1 cellular context compared by ENCODE assay signal in genomic region chr1:161021168-161021958, GRCh38.
TF ChIP-seq lines count a peak whose summit lies in the region.

No MANE protein-coding gene starts in this region.

TF ChIP-seq in HepG2, 621 proteins besides CTCF, POLR2A, EP300 and RAD21 (continued from another document and continues in another):
- no peak; the same call in 1 of the 2 replicates for TF ChIP-seq ZFP91 (CRISPR knock-in tag; IDR thresholded peaks at IDR 0.05; ENCODE audit: borderline replicate concordance)
- 0 out of 2 replicates have a peak, but pooled peaks have one; percentile 21 for TF ChIP-seq ZNF749 (CRISPR knock-in tag; IDR thresholded peaks at IDR 0.05; ENCODE audit: borderline replicate concordance)
- no peak for TF ChIP-seq MXD1 (CRISPR knock-in tag; IDR thresholded peaks at IDR 0.05)
- TF ChIP-seq CREBL2 (CRISPR knock-in tag; IDR thresholded peaks at IDR 0.05; ENCODE audit: borderline replicate concordance) = no peak
- TF ChIP-seq ZNF235 (CRISPR knock-in tag; IDR thresholded peaks at IDR 0.05; ENCODE audit: borderline replicate concordance) = no peak
- no peak for TF ChIP-seq FOXP1 (IDR thresholded peaks at IDR 0.05)
- no peak for TF ChIP-seq FOXP1 (CRISPR knock-in tag; IDR thresholded peaks at IDR 0.05)
- TF ChIP-seq ATF7-NPFF (CRISPR knock-in tag; IDR thresholded peaks at IDR 0.05; ENCODE audit: low read depth) = no peak
- TF ChIP-seq ZBTB33 (CRISPR knock-in tag; IDR thresholded peaks at IDR 0.05) = no peak
- TF ChIP-seq HINFP (CRISPR knock-in tag; IDR thresholded peaks at IDR 0.05; ENCODE audit: low read depth) = no peak
- TF ChIP-seq HMGXB4 (CRISPR knock-in tag; IDR thresholded peaks at IDR 0.05; ENCODE audit: borderline replicate concordance in 1 of 2, low read depth in 1 of 2) = peak in 1 of 2 experiments; percentile 7; a peak in 1 of 4 replicates
- peak; percentile 9 for TF ChIP-seq PHF8 (CRISPR knock-in tag; IDR thresholded peaks at IDR 0.05)
- TF ChIP-seq TSC22D2 (CRISPR knock-in tag; IDR thresholded peaks at IDR 0.05; ENCODE audit: borderline replicate concordance) = no peak
- no peak for TF ChIP-seq ZNF18 (CRISPR knock-in tag; IDR thresholded peaks at IDR 0.05; ENCODE audit: insufficient replicate concordance)
- TF ChIP-seq ZFP62 (CRISPR knock-in tag; IDR thresholded peaks at IDR 0.05) = no peak
- no peak for TF ChIP-seq LCORL (IDR thresholded peaks at IDR 0.05)
- TF ChIP-seq LCORL (CRISPR knock-in tag; IDR thresholded peaks at IDR 0.05) = no peak
- TF ChIP-seq ASH2L (IDR thresholded peaks at IDR 0.05; ENCODE audit: insufficient read length, low read depth, low read length) = peak; percentile 12
- TF ChIP-seq ARID2 (CRISPR knock-in tag; IDR thresholded peaks at IDR 0.05; ENCODE audit: borderline replicate concordance) = no peak
- TF ChIP-seq SPEN (CRISPR knock-in tag; IDR thresholded peaks at IDR 0.05; ENCODE audit: low read depth) = no peak; the same call in 1 of the 2 replicates
- TF ChIP-seq ZBTB25 (CRISPR knock-in tag; IDR thresholded peaks at IDR 0.05) = no peak
- no peak for TF ChIP-seq KDM3A (CRISPR knock-in tag; IDR thresholded peaks at IDR 0.05; ENCODE audit: low read depth)
- TF ChIP-seq KDM6A (CRISPR knock-in tag; IDR thresholded peaks at IDR 0.05; ENCODE audit: low read depth) = no peak
- TF ChIP-seq RXRA (CRISPR knock-in tag; IDR thresholded peaks at IDR 0.05) = no peak
- TF ChIP-seq BCL3 (CRISPR knock-in tag; IDR thresholded peaks at IDR 0.05) = no peak
- no peak for TF ChIP-seq ETV6 (CRISPR knock-in tag; conservative IDR thresholded peaks at IDR 0.05)
- peak; percentile 63 for TF ChIP-seq ELF3 (CRISPR knock-in tag; IDR thresholded peaks at IDR 0.05)
- no peak for TF ChIP-seq CENPX (CRISPR knock-in tag; IDR thresholded peaks at IDR 0.05)
- no peak for TF ChIP-seq ZFP36L1 (CRISPR knock-in tag; IDR thresholded peaks at IDR 0.05)
- no peak for TF ChIP-seq SETDB1 (CRISPR knock-in tag; IDR thresholded peaks at IDR 0.05; ENCODE audit: borderline replicate concordance)
- TF ChIP-seq ATF1 (CRISPR knock-in tag; IDR thresholded peaks at IDR 0.05) = peak; percentile 63; the same call in 1 of the 2 replicates
- TF ChIP-seq MLX (CRISPR knock-in tag; IDR thresholded peaks at IDR 0.05) = no peak
- no peak for TF ChIP-seq NFE2L2 (IDR thresholded peaks at IDR 0.05; ENCODE audit: low read length)
- 0 out of 2 replicates have a peak, but pooled peaks have one; percentile 18 for TF ChIP-seq ZNF652 (CRISPR knock-in tag; IDR thresholded peaks at IDR 0.05; ENCODE audit: borderline replicate concordance, low read depth)
- TF ChIP-seq TBP (CRISPR knock-in tag; IDR thresholded peaks at IDR 0.05) = no peak
- TF ChIP-seq ADNP (CRISPR knock-in tag; IDR thresholded peaks at IDR 0.05) = 0 out of 2 replicates have a peak, but pooled peaks have one; percentile 57
- TF ChIP-seq ZBTB44 (CRISPR knock-in tag; IDR thresholded peaks at IDR 0.05) = no peak
- TF ChIP-seq STAT6 (CRISPR knock-in tag; IDR thresholded peaks at IDR 0.05; ENCODE audit: borderline replicate concordance) = no peak
- no peak for TF ChIP-seq PRDM4 (CRISPR knock-in tag; IDR thresholded peaks at IDR 0.05; ENCODE audit: borderline replicate concordance)
